Comparison of ENCODE assay signal across 2 cellular contexts in the genomic region with DNA sequence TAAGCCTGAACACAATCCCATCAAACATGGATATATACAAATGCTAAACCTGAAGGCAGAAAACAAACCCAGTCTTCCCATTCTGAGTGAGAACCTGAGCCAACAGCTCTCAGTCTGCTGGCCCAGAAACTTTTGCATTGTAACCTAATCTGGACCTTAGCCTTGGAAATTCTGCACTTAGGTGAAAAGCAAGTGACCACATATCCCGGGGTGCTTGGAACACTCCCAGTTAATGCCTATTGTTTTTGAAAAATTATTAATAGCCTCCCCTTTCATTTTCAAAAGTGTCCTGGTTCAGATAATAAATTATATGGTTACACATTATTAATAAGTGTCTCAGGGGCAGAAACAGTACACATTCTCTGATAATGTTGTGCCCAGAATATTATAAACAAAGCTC.
TF ChIP-seq lines count a peak whose summit lies in the region.

No MANE protein-coding gene starts in this region.

TF ChIP-seq in GM23338, 12 proteins besides CTCF, POLR2A, EP300 and RAD21 (continues in another document):
- no peak for TF ChIP-seq JUNB (IDR thresholded peaks at IDR 0.05; ENCODE audit: unreplicated experiment)
- TF ChIP-seq POLR2AphosphoS5 (IDR thresholded peaks at IDR 0.05; ENCODE audit: low read depth): no peak
- TF ChIP-seq, protein P1, sequence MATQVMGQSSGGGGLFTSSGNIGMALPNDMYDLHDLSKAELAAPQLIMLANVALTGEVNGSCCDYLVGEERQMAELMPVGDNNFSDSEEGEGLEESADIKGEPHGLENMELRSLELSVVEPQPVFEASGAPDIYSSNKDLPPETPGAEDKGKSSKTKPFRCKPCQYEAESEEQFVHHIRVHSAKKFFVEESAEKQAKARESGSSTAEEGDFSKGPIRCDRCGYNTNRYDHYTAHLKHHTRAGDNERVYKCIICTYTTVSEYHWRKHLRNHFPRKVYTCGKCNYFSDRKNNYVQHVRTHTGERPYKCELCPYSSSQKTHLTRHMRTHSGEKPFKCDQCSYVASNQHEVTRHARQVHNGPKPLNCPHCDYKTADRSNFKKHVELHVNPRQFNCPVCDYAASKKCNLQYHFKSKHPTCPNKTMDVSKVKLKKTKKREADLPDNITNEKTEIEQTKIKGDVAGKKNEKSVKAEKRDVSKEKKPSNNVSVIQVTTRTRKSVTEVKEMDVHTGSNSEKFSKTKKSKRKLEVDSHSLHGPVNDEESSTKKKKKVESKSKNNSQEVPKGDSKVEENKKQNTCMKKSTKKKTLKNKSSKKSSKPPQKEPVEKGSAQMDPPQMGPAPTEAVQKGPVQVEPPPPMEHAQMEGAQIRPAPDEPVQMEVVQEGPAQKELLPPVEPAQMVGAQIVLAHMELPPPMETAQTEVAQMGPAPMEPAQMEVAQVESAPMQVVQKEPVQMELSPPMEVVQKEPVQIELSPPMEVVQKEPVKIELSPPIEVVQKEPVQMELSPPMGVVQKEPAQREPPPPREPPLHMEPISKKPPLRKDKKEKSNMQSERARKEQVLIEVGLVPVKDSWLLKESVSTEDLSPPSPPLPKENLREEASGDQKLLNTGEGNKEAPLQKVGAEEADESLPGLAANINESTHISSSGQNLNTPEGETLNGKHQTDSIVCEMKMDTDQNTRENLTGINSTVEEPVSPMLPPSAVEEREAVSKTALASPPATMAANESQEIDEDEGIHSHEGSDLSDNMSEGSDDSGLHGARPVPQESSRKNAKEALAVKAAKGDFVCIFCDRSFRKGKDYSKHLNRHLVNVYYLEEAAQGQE (IDR thresholded peaks at IDR 0.05; ENCODE audit: unreplicated experiment): no peak
- TF ChIP-seq, protein P2, sequence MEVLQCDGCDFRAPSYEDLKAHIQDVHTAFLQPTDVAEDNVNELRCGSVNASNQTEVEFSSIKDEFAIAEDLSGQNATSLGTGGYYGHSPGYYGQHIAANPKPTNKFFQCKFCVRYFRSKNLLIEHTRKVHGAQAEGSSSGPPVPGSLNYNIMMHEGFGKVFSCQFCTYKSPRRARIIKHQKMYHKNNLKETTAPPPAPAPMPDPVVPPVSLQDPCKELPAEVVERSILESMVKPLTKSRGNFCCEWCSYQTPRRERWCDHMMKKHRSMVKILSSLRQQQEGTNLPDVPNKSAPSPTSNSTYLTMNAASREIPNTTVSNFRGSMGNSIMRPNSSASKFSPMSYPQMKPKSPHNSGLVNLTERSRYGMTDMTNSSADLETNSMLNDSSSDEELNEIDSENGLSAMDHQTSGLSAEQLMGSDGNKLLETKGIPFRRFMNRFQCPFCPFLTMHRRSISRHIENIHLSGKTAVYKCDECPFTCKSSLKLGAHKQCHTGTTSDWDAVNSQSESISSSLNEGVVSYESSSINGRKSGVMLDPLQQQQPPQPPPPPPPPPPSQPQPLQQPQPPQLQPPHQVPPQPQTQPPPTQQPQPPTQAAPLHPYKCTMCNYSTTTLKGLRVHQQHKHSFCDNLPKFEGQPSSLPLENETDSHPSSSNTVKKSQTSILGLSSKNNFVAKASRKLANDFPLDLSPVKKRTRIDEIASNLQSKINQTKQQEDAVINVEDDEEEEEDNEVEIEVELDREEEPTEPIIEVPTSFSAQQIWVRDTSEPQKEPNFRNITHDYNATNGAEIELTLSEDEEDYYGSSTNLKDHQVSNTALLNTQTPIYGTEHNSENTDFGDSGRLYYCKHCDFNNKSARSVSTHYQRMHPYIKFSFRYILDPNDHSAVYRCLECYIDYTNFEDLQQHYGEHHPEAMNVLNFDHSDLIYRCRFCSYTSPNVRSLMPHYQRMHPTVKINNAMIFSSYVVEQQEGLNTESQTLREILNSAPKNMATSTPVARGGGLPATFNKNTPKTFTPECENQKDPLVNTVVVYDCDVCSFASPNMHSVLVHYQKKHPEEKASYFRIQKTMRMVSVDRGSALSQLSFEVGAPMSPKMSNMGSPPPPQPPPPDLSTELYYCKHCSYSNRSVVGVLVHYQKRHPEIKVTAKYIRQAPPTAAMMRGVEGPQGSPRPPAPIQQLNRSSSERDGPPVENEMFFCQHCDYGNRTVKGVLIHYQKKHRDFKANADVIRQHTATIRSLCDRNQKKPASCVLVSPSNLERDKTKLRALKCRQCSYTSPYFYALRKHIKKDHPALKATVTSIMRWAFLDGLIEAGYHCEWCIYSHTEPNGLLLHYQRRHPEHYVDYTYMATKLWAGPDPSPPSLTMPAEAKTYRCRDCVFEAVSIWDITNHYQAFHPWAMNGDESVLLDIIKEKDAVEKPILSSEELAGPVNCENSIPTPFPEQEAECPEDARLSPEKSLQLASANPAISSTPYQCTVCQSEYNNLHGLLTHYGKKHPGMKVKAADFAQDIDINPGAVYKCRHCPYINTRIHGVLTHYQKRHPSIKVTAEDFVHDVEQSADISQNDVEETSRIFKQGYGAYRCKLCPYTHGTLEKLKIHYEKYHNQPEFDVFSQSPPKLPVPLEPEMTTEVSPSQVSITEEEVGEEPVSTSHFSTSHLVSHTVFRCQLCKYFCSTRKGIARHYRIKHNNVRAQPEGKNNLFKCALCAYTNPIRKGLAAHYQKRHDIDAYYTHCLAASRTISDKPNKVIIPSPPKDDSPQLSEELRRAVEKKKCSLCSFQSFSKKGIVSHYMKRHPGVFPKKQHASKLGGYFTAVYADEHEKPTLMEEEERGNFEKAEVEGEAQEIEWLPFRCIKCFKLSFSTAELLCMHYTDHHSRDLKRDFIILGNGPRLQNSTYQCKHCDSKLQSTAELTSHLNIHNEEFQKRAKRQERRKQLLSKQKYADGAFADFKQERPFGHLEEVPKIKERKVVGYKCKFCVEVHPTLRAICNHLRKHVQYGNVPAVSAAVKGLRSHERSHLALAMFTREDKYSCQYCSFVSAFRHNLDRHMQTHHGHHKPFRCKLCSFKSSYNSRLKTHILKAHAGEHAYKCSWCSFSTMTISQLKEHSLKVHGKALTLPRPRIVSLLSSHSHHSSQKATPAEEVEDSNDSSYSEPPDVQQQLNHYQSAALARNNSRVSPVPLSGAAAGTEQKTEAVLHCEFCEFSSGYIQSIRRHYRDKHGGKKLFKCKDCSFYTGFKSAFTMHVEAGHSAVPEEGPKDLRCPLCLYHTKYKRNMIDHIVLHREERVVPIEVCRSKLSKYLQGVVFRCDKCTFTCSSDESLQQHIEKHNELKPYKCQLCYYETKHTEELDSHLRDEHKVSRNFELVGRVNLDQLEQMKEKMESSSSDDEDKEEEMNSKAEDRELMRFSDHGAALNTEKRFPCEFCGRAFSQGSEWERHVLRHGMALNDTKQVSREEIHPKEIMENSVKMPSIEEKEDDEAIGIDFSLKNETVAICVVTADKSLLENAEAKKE (CRISPR knock-in tag; IDR thresholded peaks at IDR 0.05): no peak
- no peak for TF ChIP-seq ZNF114 (CRISPR knock-in tag; IDR thresholded peaks at IDR 0.05)
- TF ChIP-seq EZH2phosphoT487 (IDR thresholded peaks at IDR 0.05; ENCODE audit: unreplicated experiment): no peak
- no peak for TF ChIP-seq EZH2 (IDR thresholded peaks at IDR 0.05; ENCODE audit: low read depth, unreplicated experiment)
- no peak for TF ChIP-seq CREB1 (CRISPR knock-in tag; IDR thresholded peaks at IDR 0.05; ENCODE audit: low read depth)
- TF ChIP-seq ZNF331 (CRISPR knock-in tag; IDR thresholded peaks at IDR 0.05; ENCODE audit: low read depth): no peak
- no peak for TF ChIP-seq STAT1 (IDR thresholded peaks at IDR 0.05; ENCODE audit: unreplicated experiment)
- no peak for TF ChIP-seq NANOG (IDR thresholded peaks at IDR 0.05; ENCODE audit: borderline replicate concordance)

TF ChIP-seq in H1, 55 proteins besides CTCF, POLR2A, EP300 and RAD21 (continued from another document):
- TF ChIP-seq SAP30 (IDR thresholded peaks at IDR 0.05; ENCODE audit: insufficient read depth, insufficient replicate concordance, low read length): no peak
- TF ChIP-seq CREB1 (IDR thresholded peaks at IDR 0.05): no peak
- no peak for TF ChIP-seq YY1 (IDR thresholded peaks at IDR 0.05; ENCODE audit: low read depth, low read length)
- TF ChIP-seq CBX5 (IDR thresholded peaks at IDR 0.05; ENCODE audit: low read depth, low read length): no peak
- no peak for TF ChIP-seq ASH2L (IDR thresholded peaks at IDR 0.05; ENCODE audit: low read length)
- TF ChIP-seq HDAC2 (IDR thresholded peaks at IDR 0.05; ENCODE audit: borderline replicate concordance in 1 of 2, low read depth in 2 of 2, low read length in 2 of 2): no peak
- no peak for TF ChIP-seq SP1 (IDR thresholded peaks at IDR 0.05; ENCODE audit: low read depth, low read length)
- no peak for TF ChIP-seq SP4 (IDR thresholded peaks at IDR 0.05; ENCODE audit: low read length)
- no peak for TF ChIP-seq TAF7 (optimal IDR thresholded peaks at IDR 0.05; ENCODE audit: borderline replicate concordance, low read depth, low read length)
- TF ChIP-seq CHD2 (IDR thresholded peaks at IDR 0.05; ENCODE audit: low read length): no peak
- TF ChIP-seq CEBPB (IDR thresholded peaks at IDR 0.05; ENCODE audit: low read depth, low read length): no peak
TF ChIP-seq in H1: peak in this region for 0.
